19 cellular contexts compared by ENCODE assay signal in the genomic region with DNA sequence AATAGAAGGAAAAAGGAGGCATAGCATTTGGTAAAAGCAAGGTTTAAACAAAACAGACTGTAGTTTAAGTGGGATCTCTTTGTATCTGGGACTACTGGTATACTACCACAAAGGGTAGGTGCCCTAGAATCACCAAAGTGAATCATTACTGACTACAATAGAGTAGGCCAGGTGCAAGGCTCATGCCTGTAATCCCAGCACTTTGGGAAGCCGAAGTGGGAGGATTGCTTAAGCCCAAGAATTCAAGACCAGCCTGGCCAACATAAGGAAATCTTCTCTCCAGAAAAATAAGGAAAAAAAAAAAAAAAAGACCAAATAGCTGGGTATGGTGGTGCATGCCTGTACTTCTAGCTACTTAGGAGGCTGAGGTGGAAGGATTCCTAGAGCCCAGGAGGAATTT.
A peak's percentile ranks its signal among the peaks of the same experiment; 100 is the strongest.
DNase-seq lines count a peak whose midpoint lies in the region; ATAC-seq, FAIRE-seq and TF ChIP-seq lines count a peak whose summit lies in the region.
"Had no signal": no experiment of that assay in that cellular context is flagged by ENCODE, and none has a peak within 500 bp of the region (broad histone marks: within the 10 kb centered on the region; RNA-seq: fewer than 3 reads in every experiment).

No MANE protein-coding gene starts in this region.

- in situ Hi-C loops in gastrocnemius medialis (cut with MboI; ENCODE audit: low sequenced_read_pairs in 4 of 4) = no loop called here

- intact Hi-C loops in CD14-positive monocyte (cut with micrococcal nuclease) = loop anchor here (5.0 kb wide), 2 partner anchors 39 to 79 kb away; no protein-coding TSS in a partner anchor
- intact Hi-C loops in gastrocnemius medialis (cut with DNase I; ENCODE audit: low total_unique reads) = no loop called here

- dilution Hi-C loops in keratinocyte (cut with MboI; ENCODE audit: extremely low pct_ligation_motif_present, low sequenced_read_pairs) = no loop called here

- H3K27ac Mint-ChIP-seq in CD14-positive monocyte = peak overlapping the region in 5 of 7 donors; percentile 53 to 86 (median 85)

- DNase-seq in CD14-positive monocyte (ENCODE audit: low spot score) (no peak), SK-N-MC (ENCODE audit: low read depth, low spot score) (no peak), keratinocyte (ENCODE audit: low read depth, low spot score) (no peak), gastrocnemius medialis (no peak), mucosa of gallbladder (ENCODE audit: low spot score) (no peak), GF-D8 (lab: John Stamatoyannopoulos, UW) (no peak), NAMALWA (ENCODE audit: low spot score) (no peak)
- DNase-seq: activated CD4-positive, alpha-beta T cell treated with anti-CD3 and anti-CD28 coated beads for 36 hours; activated T-cell treated with anti-CD3 and anti-CD28 coated beads, Interleukin-2, amount 50 U/mL, for 48 hours; AML-193; aorta; NCI-H1105 treated with DMSO at 0.1 percent for 48 hours; NCI-H345; SW 1271 had no signal

- H3K9me3 ChIP-seq in SK-N-MC (ENCODE audit: low read depth, low read length) (no peaks in the 10 kb centered on the region), keratinocyte (ENCODE audit: control insufficient read depth, low read depth, low read length) (no peaks in the 10 kb centered on the region), gastrocnemius medialis (no peaks in the 10 kb centered on the region)

- H3K9me1 ChIP-seq in keratinocyte (ENCODE audit: control insufficient read depth, extremely low read depth, insufficient read depth, low read length) = no peaks in the 10 kb centered on the region

- H3K4me1 ChIP-seq in keratinocyte (ENCODE audit: control insufficient read depth, extremely low read depth, insufficient read depth, low read length) (peaks cover 11% of the 10 kb centered on the region), gastrocnemius medialis (peaks cover 54 to 63% of the 10 kb centered on the region in 2 donors)

- peaks cover 33% of the 10 kb centered on the region for H3K4me1 Mint-ChIP-seq in CD14-positive monocyte

- peaks cover 0 to 2% (median 0%) of the 10 kb centered on the region in 3 donors for H3K27me3 Mint-ChIP-seq in CD14-positive monocyte (ENCODE audit: low read depth in 3 of 3)
- H3K27me3 Mint-ChIP-seq: activated CD4-positive, alpha-beta T cell treated with anti-CD3 and anti-CD28 coated beads for 36 hours had no signal

- no peaks in the 10 kb centered on the region for H4K20me1 ChIP-seq in keratinocyte (ENCODE audit: control insufficient read depth, extremely low read depth, insufficient read depth, low read length)

- no peak for ATAC-seq in gastrocnemius medialis
- no peak for ATAC-seq in GM21528 (IDR thresholded peaks at IDR 0.05; ENCODE audit: low FRiP score, unreplicated experiment)
- ATAC-seq: activated CD4-positive, alpha-beta T cell treated with anti-CD3 and anti-CD28 coated beads for 36 hours; HepG2 had no signal

- H3K79me2 ChIP-seq in keratinocyte (ENCODE audit: control insufficient read depth, insufficient read depth, low read length) = no peaks in the 10 kb centered on the region

- peaks cover 0 to 2% (median 0%) of the 10 kb centered on the region in 7 donors for H3K9me3 Mint-ChIP-seq in CD14-positive monocyte
- H3K9me3 Mint-ChIP-seq: neural crest cell had no signal

- TF ChIP-seq CTCF in CD14-positive monocyte (IDR thresholded peaks at IDR 0.05) (no peak), keratinocyte (optimal IDR thresholded peaks at IDR 0.05 in 1 of 3, IDR thresholded peaks at IDR 0.05 in 1 of 3, conservative IDR thresholded peaks at IDR 0.05 in 1 of 3; ENCODE audit: extremely low read depth in 1 of 3, insufficient read depth in 2 of 3, low read length in 3 of 3) (no peak), gastrocnemius medialis (IDR thresholded peaks at IDR 0.05 in 4 of 5, conservative IDR thresholded peaks at IDR 0.05 in 1 of 5) (no peak)

- H3K4me2 ChIP-seq in keratinocyte (ENCODE audit: control insufficient read depth, extremely low read depth, insufficient read depth, low read depth, low read length) = no peak overlapping the region

- H3K27me3 ChIP-seq in keratinocyte (ENCODE audit: control insufficient read depth, extremely low read depth, insufficient read depth, low read length) (no peaks in the 10 kb centered on the region), gastrocnemius medialis (no peaks in the 10 kb centered on the region)

- H3K36me3 ChIP-seq in SK-N-MC (ENCODE audit: insufficient read depth, low read length) (no peaks in the 10 kb centered on the region), keratinocyte (ENCODE audit: control insufficient read depth in 2 of 2, extremely low read depth in 1 of 2, insufficient read depth in 2 of 2, low read length in 2 of 2) (peaks cover 0 to 4% of the 10 kb centered on the region in 2 experiments), gastrocnemius medialis (peaks cover 0 to 4% of the 10 kb centered on the region in 2 donors)

- no peak for TF ChIP-seq POLR2A in gastrocnemius medialis (IDR thresholded peaks at IDR 0.05)

- H3K36me3 Mint-ChIP-seq in CD14-positive monocyte = peaks cover 52 to 64% of the 10 kb centered on the region in 2 donors

- FAIRE-seq in keratinocyte (lab: Jason Lieb, UNC) = no peak
- FAIRE-seq: GM12891, HepG2, urothelium cell line had no signal

- H3K4me3 ChIP-seq in SK-N-MC (peak overlapping the region; percentile 68), keratinocyte (ENCODE audit: control insufficient read depth in 2 of 3, extremely low read depth in 1 of 3, insufficient read depth in 2 of 3, low read depth in 1 of 3, low read length in 3 of 3) (no peak overlapping the region), gastrocnemius medialis (no peak overlapping the region)

- H3K4me3 Mint-ChIP-seq in CD14-positive monocyte = no peak overlapping the region
- H3K4me3 Mint-ChIP-seq: activated CD4-positive, alpha-beta T cell treated with anti-CD3 and anti-CD28 coated beads for 36 hours; neural crest cell had no signal

- no peak overlapping the region for H2AFZ ChIP-seq in keratinocyte (ENCODE audit: control insufficient read depth, low read length)

- peak overlapping the region; percentile 99 for H3K27ac ChIP-seq in SK-N-MC
- peak overlapping the region; percentile 47 for H3K27ac ChIP-seq in keratinocyte (ENCODE audit: control insufficient read depth, insufficient read depth, low read length)
- peak overlapping the region; percentile 97 to 100 (median 98) for H3K27ac ChIP-seq in gastrocnemius medialis

- H3K9ac ChIP-seq in SK-N-MC (ENCODE audit: insufficient read length) (no peak overlapping the region), keratinocyte (ENCODE audit: control insufficient read depth, extremely low read depth, insufficient read depth, low read length) (no peak overlapping the region)

Comparison
In these comparisons a context has a peak if more than half of its experiments do, and no peak if none do; other contexts are left out.
1. H3K27ac ChIP-seq: peak in every context shown above with its lines; median percentile 99 in SK-N-MC; 98 in gastrocnemius medialis; 47 in keratinocyte.